28 cellular contexts compared by ENCODE assay signal in genomic region chr3:25583343-25583742, GRCh38.
"Had no signal": no experiment of that assay in that cellular context is flagged by ENCODE, and none has a peak within 500 bp of the region (broad histone marks: within the 10 kb centered on the region; RNA-seq: fewer than 3 reads in every experiment).

No MANE protein-coding gene starts in this region.

- H3K4me3 ChIP-seq: dorsolateral prefrontal cortex, gastroesophageal sphincter, skin epidermis, stomach, thyroid gland, upper lobe of right lung had no signal

- H3K9me3 ChIP-seq: gastroesophageal sphincter, stomach, thyroid gland, upper lobe of right lung had no signal

- H3K4me1 Mint-ChIP-seq: activated B cell treated with CpG ODN at 0.5 μM for 24 hours; activated naive CD4-positive, alpha-beta T cell treated with anti-CD3 and anti-CD28 coated beads, Interleukin-2, amount 50 U/mL, for 24 hours; activated naive CD8-positive, alpha-beta T cell treated with anti-CD3 and anti-CD28 coated beads, Interleukin-2, amount 50 U/mL, for 24 hours; activated T-helper 17 cell treated with anti-CD3 and anti-CD28 coated beads, Interleukin-2, amount 50 U/mL, for 72 hours; central memory CD8-positive, alpha-beta T cell; stimulated activated memory B cell treated with anti-CD40 and anti-IgM and Interleukin-4, amounts not matched to agents 10 μg/mL and 1 μg/mL and 100 μg/mL, for 72 hours had no signal

- H3K27me3 Mint-ChIP-seq: activated naive CD4-positive, alpha-beta T cell treated with anti-CD3 and anti-CD28 coated beads, Interleukin-2, amount 50 U/mL, for 24 hours; activated naive CD8-positive, alpha-beta T cell treated with anti-CD3 and anti-CD28 coated beads, Interleukin-2, amount 50 U/mL, for 24 hours had no signal

- DNase-seq: activated B cell treated with CpG ODN at 0.5 μM for 24 hours; activated CD4-positive, alpha-beta T cell treated with anti-CD3 and anti-CD28 coated beads, Interleukin-2, amount 50 U/mL, for 1 hour; activated CD8-positive, alpha-beta T cell treated with anti-CD3 and anti-CD28 coated beads for 36 hours; activated gamma-delta T cell treated with Interleukin-2 at 50 U/mL for 16 hours; activated naive CD8-positive, alpha-beta T cell treated with anti-CD3 and anti-CD28 coated beads, Interleukin-2, amount 50 U/mL, for 24 hours; activated T-cell treated with anti-CD3 and anti-CD28 coated beads, Interleukin-2, amount 50 U/mL, for 4 hours; amygdala; dorsolateral prefrontal cortex; effector memory CD4-positive, alpha-beta T cell; erythroblast; hippocampal formation; kidney; left colon; natural killer cell; stimulated activated CD4-positive, alpha-beta T cell treated with anti-CD3 and anti-CD28 coated beads, Interleukin-1b, Interleukin-23, amount 100 ng/mL, for 48 hours; stimulated activated CD4-positive, alpha-beta T cell treated with anti-CD3 and anti-CD28 coated beads, Interleukin-4, amount 100 ng/mL, for 4 hours; stimulated activated CD8-positive, alpha-beta memory T cell treated with anti-CD3 and anti-CD28 coated beads, Interleukin-4, amount 100 ng/mL, for 48 hours; stomach; T-helper 2 cell; thyroid gland; upper lobe of right lung had no signal

- H3K27ac ChIP-seq: dorsolateral prefrontal cortex, gastroesophageal sphincter, skin epidermis, stomach, thyroid gland, upper lobe of right lung had no signal

- H3K4me3 Mint-ChIP-seq: activated B cell treated with CpG ODN at 0.5 μM for 24 hours; activated CD8-positive, alpha-beta T cell treated with anti-CD3 and anti-CD28 coated beads for 36 hours; activated naive CD4-positive, alpha-beta T cell treated with anti-CD3 and anti-CD28 coated beads, Interleukin-2, amount 50 U/mL, for 24 hours; activated naive CD8-positive, alpha-beta T cell treated with anti-CD3 and anti-CD28 coated beads, Interleukin-2, amount 50 U/mL, for 24 hours; activated T-cell treated with anti-CD3 and anti-CD28 coated beads, Interleukin-2, amount 50 U/mL, for 4 hours; activated T-helper 17 cell treated with anti-CD3 and anti-CD28 coated beads, Interleukin-2, amount 50 U/mL, for 72 hours; central memory CD8-positive, alpha-beta T cell; natural killer cell; stimulated activated memory B cell treated with anti-CD40 and anti-IgM and Interleukin-4, amounts not matched to agents 10 μg/mL and 1 μg/mL and 100 μg/mL, for 72 hours had no signal

- H3K36me3 Mint-ChIP-seq: activated naive CD4-positive, alpha-beta T cell treated with anti-CD3 and anti-CD28 coated beads, Interleukin-2, amount 50 U/mL, for 24 hours; natural killer cell; stimulated activated memory B cell treated with anti-CD40 and anti-IgM and Interleukin-4, amounts not matched to agents 10 μg/mL and 1 μg/mL and 100 μg/mL, for 72 hours had no signal

- ATAC-seq: activated CD8-positive, alpha-beta T cell treated with anti-CD3 and anti-CD28 coated beads for 36 hours; activated naive CD8-positive, alpha-beta T cell treated with anti-CD3 and anti-CD28 coated beads, Interleukin-2, amount 50 U/mL, for 24 hours; activated T-cell treated with anti-CD3 and anti-CD28 coated beads, Interleukin-2, amount 50 U/mL, for 4 hours; activated T-helper 17 cell treated with anti-CD3 and anti-CD28 coated beads, Interleukin-2, amount 50 U/mL, for 72 hours; gastroesophageal sphincter; left colon; natural killer cell; sciatic nerve; stimulated activated memory B cell treated with anti-CD40 and anti-IgM and Interleukin-4, amounts not matched to agents 10 μg/mL and 1 μg/mL and 100 μg/mL, for 72 hours; upper lobe of right lung had no signal

- H3K27me3 ChIP-seq: dorsolateral prefrontal cortex, gastroesophageal sphincter, stomach, thyroid gland, upper lobe of right lung had no signal

- H3K9me3 Mint-ChIP-seq: activated CD8-positive, alpha-beta T cell treated with anti-CD3 and anti-CD28 coated beads for 36 hours; activated naive CD4-positive, alpha-beta T cell treated with anti-CD3 and anti-CD28 coated beads, Interleukin-2, amount 50 U/mL, for 24 hours; activated naive CD8-positive, alpha-beta T cell treated with anti-CD3 and anti-CD28 coated beads, Interleukin-2, amount 50 U/mL, for 24 hours; activated T-cell treated with anti-CD3 and anti-CD28 coated beads, Interleukin-2, amount 50 U/mL, for 4 hours; activated T-helper 17 cell treated with anti-CD3 and anti-CD28 coated beads, Interleukin-2, amount 50 U/mL, for 72 hours; central memory CD8-positive, alpha-beta T cell; natural killer cell had no signal

- H3K4me1 ChIP-seq: stomach, thyroid gland, upper lobe of right lung had no signal

- H3K36me3 ChIP-seq: upper lobe of right lung had no signal

- H3K27ac Mint-ChIP-seq: activated B cell treated with CpG ODN at 0.5 μM for 24 hours; activated CD8-positive, alpha-beta T cell treated with anti-CD3 and anti-CD28 coated beads for 36 hours; activated naive CD4-positive, alpha-beta T cell treated with anti-CD3 and anti-CD28 coated beads, Interleukin-2, amount 50 U/mL, for 24 hours; activated naive CD8-positive, alpha-beta T cell treated with anti-CD3 and anti-CD28 coated beads, Interleukin-2, amount 50 U/mL, for 24 hours; activated T-helper 17 cell treated with anti-CD3 and anti-CD28 coated beads, Interleukin-2, amount 50 U/mL, for 72 hours; natural killer cell; stimulated activated memory B cell treated with anti-CD40 and anti-IgM and Interleukin-4, amounts not matched to agents 10 μg/mL and 1 μg/mL and 100 μg/mL, for 72 hours had no signal
